Comparison of ENCODE assay signal across 9 cellular contexts in genomic region chr15:88341653-88342052, GRCh38.
"Had no signal": no experiment of that assay in that cellular context is flagged by ENCODE, and none has a peak within 500 bp of the region (broad histone marks: within the 10 kb centered on the region; RNA-seq: fewer than 3 reads in every experiment).

No MANE protein-coding gene starts in this region.

- DNase-seq: GM23248, GOT3, H7, H9, HCEC 1CT, HFFc6 had no signal

- H3K9me3 Mint-ChIP-seq: GM23338, H9 had no signal

- H3K4me3 ChIP-seq: GM23248, GM23338, HAP-1 had no signal

- ATAC-seq: GM23338, HCT116 had no signal

- H3K4me3 Mint-ChIP-seq: GM23338, H9, HFFc6 had no signal

- H3K27ac Mint-ChIP-seq: GM23338, H9 had no signal

- H3K4me2 ChIP-seq: GM23338 had no signal

- H3K36me3 ChIP-seq: HAP-1 had no signal

- H3K4me1 ChIP-seq: HAP-1 had no signal

- H2AFZ ChIP-seq: GM23248, GM23338 had no signal

- H3K9me3 ChIP-seq: HAP-1 had no signal
